Comparison of ENCODE assay signal across 29 cellular contexts in genomic region chr6:118161364-118161763, GRCh38.
"Had no signal": no experiment of that assay in that cellular context is flagged by ENCODE, and none has a peak within 500 bp of the region (broad histone marks: within the 10 kb centered on the region; RNA-seq: fewer than 3 reads in every experiment).

No MANE protein-coding gene starts in this region.

- H3K36me3 Mint-ChIP-seq: naive thymus-derived CD8-positive, alpha-beta T cell; natural killer cell treated with Interleukin-12 subunit alpha and Interleukin-12 subunit beta and Interleukin-15 and Interleukin-18, amount 100 ng/mL, for 72 hours; stimulated activated effector memory CD8-positive, alpha-beta T cell treated with anti-CD3 and anti-CD28 coated beads, Interleukin-12 subunit alpha, Interleukin-12 subunit beta, amount 100 ng/mL, for 72 hours; stimulated activated naive B cell treated with anti-CD40 and anti-IgM and Interleukin-4, amounts not matched to agents 10 μg/mL and 1 μg/mL and 100 μg/mL, for 72 hours; type B pancreatic cell had no signal

- H3K4me1 ChIP-seq: parathyroid adenoma, psoas muscle, right lobe of liver, sigmoid colon, stomach, testis, tibial artery, transverse colon, upper lobe of right lung, uterus had no signal

- H3K4me1 Mint-ChIP-seq: naive thymus-derived CD8-positive, alpha-beta T cell; nephron progenitor cell; stimulated activated effector memory CD8-positive, alpha-beta T cell treated with anti-CD3 and anti-CD28 coated beads, Interleukin-12 subunit alpha, Interleukin-12 subunit beta, amount 100 ng/mL, for 72 hours; stimulated activated naive B cell treated with anti-CD40 and anti-IgM and Interleukin-4, amounts not matched to agents 10 μg/mL and 1 μg/mL and 100 μg/mL, for 72 hours had no signal

- H3K79me2 ChIP-seq: parathyroid adenoma had no signal

- DNase-seq: naive thymus-derived CD8-positive, alpha-beta T cell; nephron progenitor cell; occipital lobe; ovary; posterior cingulate gyrus; psoas muscle; right cardiac atrium; right lobe of liver; sigmoid colon; small intestine; stimulated activated CD4-positive, alpha-beta T cell treated with anti-CD3 and anti-CD28 coated beads, Interleukin-15, amount 100 ng/mL, for 24 hours; stimulated activated CD4-positive, alpha-beta T cell treated with anti-CD3 and anti-CD28 coated beads, Interleukin-2, amount 100 ng/mL, for 24 hours; stimulated activated CD4-positive, alpha-beta T cell treated with anti-CD3 and anti-CD28 coated beads, Interleukin-2, amount 100 ng/mL, for 48 hours; stimulated activated CD4-positive, alpha-beta T cell treated with anti-CD3 and anti-CD28 coated beads, Interleukin-4, amount 100 ng/mL, for 24 hours; stimulated activated naive B cell treated with anti-CD40 and anti-IgM and Interleukin-4, amounts not matched to agents 10 μg/mL and 1 μg/mL and 100 μg/mL, for 72 hours; stimulated activated naive CD4-positive, alpha-beta T cell treated with Interleukin-2 at 50 U/mL for 16 hours; stomach; testis; tibial artery; transverse colon; upper lobe of right lung; uterus had no signal

- H3K4me2 ChIP-seq: neural progenitor cell had no signal

- H3K36me3 ChIP-seq: neural progenitor cell, ovary, right lobe of liver, sigmoid colon, stomach, tibial artery, transverse colon, upper lobe of right lung, uterus had no signal

- H3K4me3 Mint-ChIP-seq: naive thymus-derived CD8-positive, alpha-beta T cell; natural killer cell treated with Interleukin-12 subunit alpha and Interleukin-12 subunit beta and Interleukin-15 and Interleukin-18, amount 100 ng/mL, for 72 hours; nephron progenitor cell; neural progenitor cell; stimulated activated effector memory CD8-positive, alpha-beta T cell treated with anti-CD3 and anti-CD28 coated beads, Interleukin-12 subunit alpha, Interleukin-12 subunit beta, amount 100 ng/mL, for 72 hours; stimulated activated naive B cell treated with anti-CD40 and anti-IgM and Interleukin-4, amounts not matched to agents 10 μg/mL and 1 μg/mL and 100 μg/mL, for 72 hours; stimulated activated naive CD8-positive, alpha-beta T cell treated with anti-CD3 and anti-CD28 coated beads, Interleukin-15, Interleukin-2, amounts not matched to agents 100 ng/mL and 50 ng/mL, for 24 hours; type B pancreatic cell had no signal

- H3K27ac ChIP-seq: neural progenitor cell, ovary, parathyroid adenoma, psoas muscle, right lobe of liver, sigmoid colon, stomach, testis, tibial artery, transverse colon, upper lobe of right lung, uterus had no signal

- H3K27ac Mint-ChIP-seq: naive thymus-derived CD8-positive, alpha-beta T cell; natural killer cell treated with Interleukin-12 subunit alpha and Interleukin-12 subunit beta and Interleukin-15 and Interleukin-18, amount 100 ng/mL, for 72 hours; nephron progenitor cell; progenitor cell of endocrine pancreas; stimulated activated effector memory CD8-positive, alpha-beta T cell treated with anti-CD3 and anti-CD28 coated beads, Interleukin-12 subunit alpha, Interleukin-12 subunit beta, amount 100 ng/mL, for 72 hours; stimulated activated naive B cell treated with anti-CD40 and anti-IgM and Interleukin-4, amounts not matched to agents 10 μg/mL and 1 μg/mL and 100 μg/mL, for 72 hours; stimulated activated naive CD8-positive, alpha-beta T cell treated with anti-CD3 and anti-CD28 coated beads, Interleukin-15, Interleukin-2, amounts not matched to agents 100 ng/mL and 50 ng/mL, for 24 hours; type B pancreatic cell had no signal

- H3K9ac ChIP-seq: neural progenitor cell, parathyroid adenoma had no signal

- H3K27me3 ChIP-seq: neural progenitor cell, ovary, right lobe of liver, sigmoid colon, stomach, testis, tibial artery, transverse colon, upper lobe of right lung, uterus had no signal

- H3K9me3 ChIP-seq: ovary, psoas muscle, right lobe of liver, sigmoid colon, stomach, testis, tibial artery, transverse colon, upper lobe of right lung, uterus had no signal

- H3K9me3 Mint-ChIP-seq: naive thymus-derived CD8-positive, alpha-beta T cell; natural killer cell treated with Interleukin-12 subunit alpha and Interleukin-12 subunit beta and Interleukin-15 and Interleukin-18, amount 100 ng/mL, for 72 hours; nephron progenitor cell; stimulated activated effector memory CD8-positive, alpha-beta T cell treated with anti-CD3 and anti-CD28 coated beads, Interleukin-12 subunit alpha, Interleukin-12 subunit beta, amount 100 ng/mL, for 72 hours; stimulated activated naive B cell treated with anti-CD40 and anti-IgM and Interleukin-4, amounts not matched to agents 10 μg/mL and 1 μg/mL and 100 μg/mL, for 72 hours; stimulated activated naive CD8-positive, alpha-beta T cell treated with anti-CD3 and anti-CD28 coated beads, Interleukin-15, Interleukin-2, amounts not matched to agents 100 ng/mL and 50 ng/mL, for 24 hours; type B pancreatic cell had no signal

- ATAC-seq: naive thymus-derived CD8-positive, alpha-beta T cell; natural killer cell treated with Interleukin-12 subunit alpha and Interleukin-12 subunit beta and Interleukin-15 and Interleukin-18, amount 100 ng/mL, for 72 hours; psoas muscle; right cardiac atrium; right lobe of liver; stimulated activated effector memory CD8-positive, alpha-beta T cell treated with anti-CD3 and anti-CD28 coated beads, Interleukin-12 subunit alpha, Interleukin-12 subunit beta, amount 100 ng/mL, for 72 hours; stimulated activated naive B cell treated with anti-CD40 and anti-IgM and Interleukin-4, amounts not matched to agents 10 μg/mL and 1 μg/mL and 100 μg/mL, for 72 hours; upper lobe of right lung had no signal

- H3K4me3 ChIP-seq: neural progenitor cell, ovary, psoas muscle, right lobe of liver, sigmoid colon, stomach, testis, tibial artery, transverse colon, upper lobe of right lung, uterus had no signal

- H3K27me3 Mint-ChIP-seq: progenitor cell of endocrine pancreas; stimulated activated naive B cell treated with anti-CD40 and anti-IgM and Interleukin-4, amounts not matched to agents 10 μg/mL and 1 μg/mL and 100 μg/mL, for 72 hours; type B pancreatic cell had no signal
